16 cellular contexts compared by ENCODE assay signal in the genomic region with DNA sequence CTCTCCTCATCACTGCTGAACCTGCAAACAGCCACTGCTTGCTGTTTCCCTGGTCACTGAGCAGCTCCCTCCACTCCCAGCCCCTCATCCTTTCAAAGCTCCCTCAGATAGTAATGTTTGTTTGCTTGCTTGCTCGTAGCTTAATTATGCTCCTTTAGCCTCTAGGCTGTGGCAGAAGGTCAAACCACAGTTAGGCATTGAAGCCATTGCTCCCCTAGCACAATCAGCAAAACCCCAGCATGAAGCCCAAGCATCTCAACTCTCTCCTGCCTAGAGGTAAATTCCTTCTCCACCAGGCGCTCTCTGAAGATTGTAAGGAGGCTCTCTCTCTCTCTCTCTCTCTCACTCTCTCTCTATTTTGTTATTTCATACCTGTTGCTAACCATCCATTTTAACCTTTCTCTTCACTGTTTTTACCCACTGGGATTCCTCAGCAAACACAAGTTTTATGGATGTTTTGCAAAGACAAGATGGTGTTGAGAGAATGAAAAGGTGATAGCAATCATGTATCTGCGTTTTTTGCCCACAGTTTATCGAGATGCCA.
DNase-seq lines count a peak whose midpoint lies in the region; ATAC-seq and TF ChIP-seq lines count a peak whose summit lies in the region.
"Had no signal": no experiment of that assay in that cellular context is flagged by ENCODE, and none has a peak within 500 bp of the region (broad histone marks: within the 10 kb centered on the region; RNA-seq: fewer than 3 reads in every experiment).

No MANE protein-coding gene starts in this region.

- H3K36me3 Mint-ChIP-seq in GM23338 (ENCODE audit: low read depth) (no peaks in the 10 kb centered on the region), WTC11 (no peaks in the 10 kb centered on the region), neural progenitor cell (no peaks in the 10 kb centered on the region)

- H3K36me3 ChIP-seq in GM23338 (ENCODE audit: insufficient read depth) = no peaks in the 10 kb centered on the region
- no peaks in the 10 kb centered on the region for H3K36me3 ChIP-seq in neural progenitor cell
- H3K36me3 ChIP-seq in thyroid gland = no peaks in the 10 kb centered on the region

- no peaks in the 10 kb centered on the region for H3K9me3 Mint-ChIP-seq in GM23338
- H3K9me3 Mint-ChIP-seq in WTC11 = no peaks in the 10 kb centered on the region
- no peaks in the 10 kb centered on the region for H3K9me3 Mint-ChIP-seq in neural progenitor cell
- H3K9me3 Mint-ChIP-seq: HFFc6 had no signal

- no peak overlapping the region for H3K27ac ChIP-seq in GM23338 (ENCODE audit: low read depth)
- H3K27ac ChIP-seq in neural progenitor cell = no peak overlapping the region
- no peak overlapping the region for H3K27ac ChIP-seq in thyroid gland
- H3K27ac ChIP-seq: A549, C4-2B had no signal

- H3K4me2 ChIP-seq in GM23338 (no peak overlapping the region), neural progenitor cell (no peak overlapping the region)
- H3K4me2 ChIP-seq: A549 had no signal

- TF ChIP-seq CTCF in GM23338 (conservative IDR thresholded peaks at IDR 0.05; ENCODE audit: low read depth in 2 of 2) (no peak), WTC11 (IDR thresholded peaks at IDR 0.05) (no peak), neural progenitor cell (IDR thresholded peaks at IDR 0.05) (no peak), thyroid gland (IDR thresholded peaks at IDR 0.05) (no peak)

- H3K4me3 Mint-ChIP-seq in GM23338 (no peak overlapping the region), WTC11 (no peak overlapping the region), neural progenitor cell (no peak overlapping the region)
- H3K4me3 Mint-ChIP-seq: HFFc6 had no signal

- intact Hi-C loops in thyroid gland (cut with DNase I) = no loop called here
- intact Hi-C loops in posterior vena cava (cut with DNase I) = no loop called here

- WGBS in thyroid gland, 2 donors = 82 to 83% methylated on average over 4 of the region's 4 CpGs

- H3K4me1 Mint-ChIP-seq in GM23338 (peaks cover 11% of the 10 kb centered on the region), WTC11 (peaks cover 14% of the 10 kb centered on the region), neural progenitor cell (peaks cover 3% of the 10 kb centered on the region)

- TF ChIP-seq POLR2A in thyroid gland (IDR thresholded peaks at IDR 0.05) = no peak

- CTCF ChIA-PET in WTC11 (lab: Charles Lee) = interaction anchor here (1.5 to 2.2 kb wide), 2 partner anchors 72 to 88 kb away, joined by 3 to 11 read pairs; no protein-coding TSS in a partner anchor

- DNase-seq in GM23338 (ENCODE audit: low spot score) (peak; percentile 30), NCI-H146 treated with DMSO at 0.1 percent for 48 hours (lab: John Stamatoyannopoulos, UW; ENCODE audit: unreplicated experiment) (peak; percentile 42), WTC11 (ENCODE audit: low spot score) (no peak), neural progenitor cell (ENCODE audit: low spot score) (peak; percentile 8), thyroid gland (no peak), posterior vena cava (ENCODE audit: low spot score) (no peak), NCI-H345 treated with DMSO at 0.1 percent for 48 hours (lab: John Stamatoyannopoulos, UW; ENCODE audit: unreplicated experiment) (no peak)
- DNase-seq: Caco-2, HFFc6, NCI-H1092, NCI-H1930, NCI-H2171 treated with DMSO at 0.1 percent for 48 hours, SHP77 had no signal

- H3K4me1 ChIP-seq in GM23338 (ENCODE audit: insufficient read depth) (peaks cover 5% of the 10 kb centered on the region; the same call in 1 of the 2 replicates), neural progenitor cell (peaks cover 6% of the 10 kb centered on the region), thyroid gland (no peaks in the 10 kb centered on the region)
- H3K4me1 ChIP-seq: A549, Caco-2 had no signal

- POLR2A ChIA-PET in WTC11 (lab: Charles Lee) = no interaction called here

- H4K20me1 ChIP-seq in GM23338 (replicated peaks; ENCODE audit: insufficient read depth) (no peaks in the 10 kb centered on the region), neural progenitor cell (ENCODE audit: low read depth) (no peaks in the 10 kb centered on the region)

- H3K79me2 ChIP-seq in GM23338 (replicated peaks; ENCODE audit: insufficient read depth) (no peaks in the 10 kb centered on the region), neural progenitor cell (ENCODE audit: low read depth) (no peaks in the 10 kb centered on the region)

- H3K27me3 Mint-ChIP-seq in GM23338 (ENCODE audit: insufficient read depth, low read depth, poor library complexity) = no peaks in the 10 kb centered on the region
- peaks cover 3% of the 10 kb centered on the region; the same call in 1 of the 2 replicates for H3K27me3 Mint-ChIP-seq in WTC11 (ENCODE audit: low read depth)
- H3K27me3 Mint-ChIP-seq in neural progenitor cell (ENCODE audit: insufficient read depth, low read depth) = no peaks in the 10 kb centered on the region

- H3K27me3 ChIP-seq in GM23338 (ENCODE audit: insufficient read depth) (no peaks in the 10 kb centered on the region), neural progenitor cell (no peaks in the 10 kb centered on the region), thyroid gland (no peaks in the 10 kb centered on the region)

- H3F3A ChIP-seq in GM23338 (replicated peaks; ENCODE audit: low read depth) (no peaks in the 10 kb centered on the region), neural progenitor cell (ENCODE audit: low read depth) (no peaks in the 10 kb centered on the region)

- H3K4me3 ChIP-seq in GM23338 (no peak overlapping the region), neural progenitor cell (no peak overlapping the region), thyroid gland (replicated peaks in 1 of 3) (no peak overlapping the region)
- H3K4me3 ChIP-seq: A549, K562 had no signal

- H3K9me3 ChIP-seq in neural progenitor cell (ENCODE audit: low read depth) = no peaks in the 10 kb centered on the region
- H3K9me3 ChIP-seq in thyroid gland = no peaks in the 10 kb centered on the region
- H3K9me3 ChIP-seq: A549, Caco-2 had no signal

- no peak overlapping the region for H3K27ac Mint-ChIP-seq in GM23338
- H3K27ac Mint-ChIP-seq in WTC11 = no peak overlapping the region
- H3K27ac Mint-ChIP-seq in neural progenitor cell = peak overlapping the region; percentile 20
- H3K27ac Mint-ChIP-seq: HFFc6 had no signal

- H3K9me2 ChIP-seq in GM23338 (ENCODE audit: insufficient read depth) = no peaks in the 10 kb centered on the region

- peak overlapping the region; percentile 67; the same call in 1 of the 2 replicates for H2AFZ ChIP-seq in GM23338
- H2AFZ ChIP-seq in neural progenitor cell (replicated peaks) = peak overlapping the region; percentile 53

- no peak overlapping the region for H3K9ac ChIP-seq in neural progenitor cell

- ATAC-seq in GM23338 = peak; percentile 87
- peak; percentile 85 for ATAC-seq in WTC11
- ATAC-seq: A549, K562 had no signal

TF ChIP-seq in GM23338, 12 proteins besides CTCF, POLR2A, EP300 and RAD21 (continues in another document):
- TF ChIP-seq ZNF114 (CRISPR knock-in tag; IDR thresholded peaks at IDR 0.05) = no peak

TF ChIP-seq in WTC11, 78 proteins besides CTCF, POLR2A, EP300 and RAD21:
- no peak for TF ChIP-seq ZBTB43 (CRISPR knock-in tag; IDR thresholded peaks at IDR 0.05)
- TF ChIP-seq, protein P1, sequence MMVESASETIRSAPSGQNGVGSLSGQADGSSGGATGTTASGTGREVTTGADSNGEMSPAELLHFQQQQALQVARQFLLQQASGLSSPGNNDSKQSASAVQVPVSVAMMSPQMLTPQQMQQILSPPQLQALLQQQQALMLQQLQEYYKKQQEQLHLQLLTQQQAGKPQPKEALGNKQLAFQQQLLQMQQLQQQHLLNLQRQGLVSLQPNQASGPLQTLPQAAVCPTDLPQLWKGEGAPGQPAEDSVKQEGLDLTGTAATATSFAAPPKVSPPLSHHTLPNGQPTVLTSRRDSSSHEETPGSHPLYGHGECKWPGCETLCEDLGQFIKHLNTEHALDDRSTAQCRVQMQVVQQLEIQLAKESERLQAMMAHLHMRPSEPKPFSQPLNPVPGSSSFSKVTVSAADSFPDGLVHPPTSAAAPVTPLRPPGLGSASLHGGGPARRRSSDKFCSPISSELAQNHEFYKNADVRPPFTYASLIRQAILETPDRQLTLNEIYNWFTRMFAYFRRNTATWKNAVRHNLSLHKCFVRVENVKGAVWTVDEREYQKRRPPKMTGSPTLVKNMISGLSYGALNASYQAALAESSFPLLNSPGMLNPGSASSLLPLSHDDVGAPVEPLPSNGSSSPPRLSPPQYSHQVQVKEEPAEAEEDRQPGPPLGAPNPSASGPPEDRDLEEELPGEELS (CRISPR knock-in tag; IDR thresholded peaks at IDR 0.05) = no peak

Comparison
In these comparisons a context has a peak if more than half of its experiments do, and no peak if none do; other contexts are left out.
1. DNase-seq: peak in GM23338 (single experiment), NCI-H146 treated with DMSO at 0.1 percent for 48 hours (single experiment) and neural progenitor cell (single experiment); none in WTC11 (single experiment), thyroid gland (0 of 2), posterior vena cava (single experiment) and NCI-H345 treated with DMSO at 0.1 percent for 48 hours (single experiment).